ENCODE assay signal across 8 cellular contexts in genomic region chr5:10595678-10596309, GRCh38. TPM values are rescaled to one million over a fixed set of nuclear protein-coding genes. Genes with fewer than 3 reads are reported as not detected.
DNase-seq lines count a peak whose midpoint lies in the region; ATAC-seq and TF ChIP-seq lines count a peak whose summit lies in the region.

No MANE protein-coding gene starts in this region.

- ATAC-seq in GM21447 (IDR thresholded peaks at IDR 0.05; ENCODE audit: unreplicated experiment) (peak; percentile 48), left colon (peak; percentile 52), GM18861 (IDR thresholded peaks at IDR 0.05; ENCODE audit: unreplicated experiment) (no peak)

- TF ChIP-seq POLR2A in stomach (IDR thresholded peaks at IDR 0.05), result no peak

- H3K4me1 ChIP-seq in A673 (ENCODE audit: insufficient read depth, low read length, poor library complexity, severe bottlenecking) (no peaks in the 10 kb centered on the region), stomach (peaks cover 0 to 13% (median 8%) of the 10 kb centered on the region in 4 donors)

- H3K27ac ChIP-seq in A673 (ENCODE audit: low read depth, low read length, poor library complexity, severe bottlenecking) (no peak overlapping the region), stomach (peak overlapping the region; percentile 41 to 77 (median 71))

- H3K36me3 ChIP-seq in A673 (ENCODE audit: insufficient read depth, low read length, poor library complexity, severe bottlenecking) (no peaks in the 10 kb centered on the region), stomach (no peaks in the 10 kb centered on the region)

- H3K4me3 ChIP-seq in A673 (ENCODE audit: low read depth, low read length, poor library complexity, severe bottlenecking) (peak overlapping the region; percentile 5), stomach (no peak overlapping the region)

- H3K9me3 ChIP-seq in A673 (ENCODE audit: low read depth, low read length, poor library complexity, severe bottlenecking) (no peaks in the 10 kb centered on the region), stomach (no peaks in the 10 kb centered on the region)

- peak; percentile 59 for DNase-seq in A673 (ENCODE audit: low spot score)
- DNase-seq in NCI-H460 (ENCODE audit: extremely low read depth, low read depth), result peak; percentile 65
- DNase-seq in astrocyte of the hippocampus (ENCODE audit: low read depth, low spot score), result peak; percentile 88
- DNase-seq in left colon, result no peak
- DNase-seq in stomach, result no peak
- no peak for DNase-seq in NCI-H2227 treated with DMSO at 0.1 percent for 48 hours (lab: John Stamatoyannopoulos, UW)

- 29 to 43% (median 34%) methylated on average over 8 of the region's 8 CpGs for WGBS in stomach, 5 donors

- TF ChIP-seq EP300 in stomach (IDR thresholded peaks at IDR 0.05), result no peak

- H3K27me3 ChIP-seq in A673 (replicated peaks; ENCODE audit: insufficient read depth, low read depth, low read length, poor library complexity) (no peaks in the 10 kb centered on the region), stomach (no peaks in the 10 kb centered on the region)

- CTCF ChIA-PET in A673 (lab: Charles Lee), result no interaction called here

- POLR2A ChIA-PET in A673 (lab: Charles Lee; ENCODE audit: low non-redundant PET), result no interaction called here

- BruUV-seq in A673 (replicated peaks; lab: Mats Ljungman, UMichigan), result no TSS peak

- intact Hi-C loops in A673 (cut with micrococcal nuclease; ENCODE audit: unreplicated experiment), result no loop called here
- intact Hi-C loops in left colon (cut with DNase I, micrococcal nuclease), result no loop called here
- intact Hi-C loops in stomach (cut with DNase I; ENCODE audit: low total_unique reads), result no loop called here

- TF ChIP-seq CTCF in A673 (conservative IDR thresholded peaks at IDR 0.05; ENCODE audit: low read depth, low read length) (no peak), stomach (IDR thresholded peaks at IDR 0.05) (no peak)

RNA-seq across cellular contexts. Expression of gene ANKRD33B, which starts 31.9 kb away (rescaled TPM):
- total RNA-seq in A673 (2021) (0.75 and 1.1 TPM in 2 replicates), left colon (1 to 10 TPM in 1 of 2 donors, under 1 TPM in 1; 0.61 to 1.8 TPM), stomach (1 to 10 TPM in 4 of 5 donors, under 1 TPM in 1; 0.45 to 6.4 (median 2.8) TPM)
- 7.2 and 8.4 TPM in 2 replicates for total RNA-seq in NCI-H460 (2014; rRNA removed; shearing (Covaris generic))
- polyA plus RNA-seq in NCI-H460 (2014; cell fraction: nucleus; rRNA removed), result 2.4 and 3.6 TPM in 2 replicates
- polyA plus RNA-seq in stomach, result 1 to 10 TPM in 1 of 3 donors, under 1 TPM in 2; 0.50 to 2.1 (median 0.58) TPM

Comparison
In these comparisons a context has a peak if more than half of its experiments do, and no peak if none do; other contexts are left out.
1. DNase-seq: peak in A673 (single experiment), NCI-H460 (single experiment) and astrocyte of the hippocampus (single experiment); none in left colon (0 of 2), stomach (single experiment) and NCI-H2227 treated with DMSO at 0.1 percent for 48 hours (single experiment).